In genomic region chr11:117928818-117929567, GRCh38 we compare ENCODE assay signal across 10 cellular contexts. TPM values are rescaled to one million over a fixed set of nuclear protein-coding genes. Genes with fewer than 3 reads are reported as not detected.
DNase-seq lines count a peak whose midpoint lies in the region; ATAC-seq, FAIRE-seq and TF ChIP-seq lines count a peak whose summit lies in the region.
"Had no signal": no experiment of that assay in that cellular context is flagged by ENCODE, and none has a peak within 500 bp of the region (broad histone marks: within the 10 kb centered on the region; RNA-seq: fewer than 3 reads in every experiment).

TSS of gene TMPRSS13 (minus strand) at chr11:117929402. CDS start at chr11:117929307, 95 bp downstream.

- H3K27me3 Mint-ChIP-seq in activated naive CD4-positive, alpha-beta T cell treated with anti-CD3 and anti-CD28 coated beads, Interleukin-2, amount 10 ng/mL, durations not matched to agents 7 days and 5 days, result peaks cover 29% of the 10 kb centered on the region
- H3K27me3 Mint-ChIP-seq in activated CD8-positive, alpha-beta T cell treated with anti-CD3 and anti-CD28 coated beads for 36 hours, result no peaks in the 10 kb centered on the region
- peaks cover 5% of the 10 kb centered on the region for H3K27me3 Mint-ChIP-seq in type B pancreatic cell

- no peak for TF ChIP-seq POLR2A in stomach (IDR thresholded peaks at IDR 0.05)

- H3K27ac ChIP-seq in kidney (ENCODE audit: low read depth in 2 of 2, low read length in 2 of 2) (no peak within 1 kb of the TSS), stomach (no peak within 1 kb of the TSS)

- H3K27ac Mint-ChIP-seq in activated naive CD4-positive, alpha-beta T cell treated with anti-CD3 and anti-CD28 coated beads, Interleukin-2, amount 10 ng/mL, durations not matched to agents 7 days and 5 days, result peak within 1 kb of the TSS; percentile 34
- H3K27ac Mint-ChIP-seq in activated CD8-positive, alpha-beta T cell treated with anti-CD3 and anti-CD28 coated beads for 36 hours, result peak within 1 kb of the TSS; percentile 98
- peak within 1 kb of the TSS; percentile 95 for H3K27ac Mint-ChIP-seq in type B pancreatic cell

- ATAC-seq in activated CD8-positive, alpha-beta T cell treated with anti-CD3 and anti-CD28 coated beads for 36 hours, result no peak

- H3K9ac ChIP-seq in kidney (ENCODE audit: low read length in 2 of 2), result no peak within 1 kb of the TSS

- H3K4me3 Mint-ChIP-seq in activated naive CD4-positive, alpha-beta T cell treated with anti-CD3 and anti-CD28 coated beads, Interleukin-2, amount 10 ng/mL, durations not matched to agents 7 days and 5 days, result no peak within 1 kb of the TSS
- peak within 1 kb of the TSS; percentile 39 for H3K4me3 Mint-ChIP-seq in activated CD8-positive, alpha-beta T cell treated with anti-CD3 and anti-CD28 coated beads for 36 hours
- peak within 1 kb of the TSS; percentile 86 for H3K4me3 Mint-ChIP-seq in type B pancreatic cell

- H3K9me3 ChIP-seq in kidney (ENCODE audit: control insufficient read depth in 1 of 2, low read length in 2 of 2), result no peaks in the 10 kb centered on the region
- H3K9me3 ChIP-seq in stomach, result no peaks in the 10 kb centered on the region

- no peak for TF ChIP-seq CTCF in activated CD8-positive, alpha-beta T cell treated with anti-CD3 and anti-CD28 coated beads for 36 hours (IDR thresholded peaks at IDR 0.05)
- TF ChIP-seq CTCF in kidney (IDR thresholded peaks at IDR 0.05; ENCODE audit: borderline replicate concordance, extremely low read depth, insufficient read depth), result no peak
- TF ChIP-seq CTCF in type B pancreatic cell (conservative IDR thresholded peaks at IDR 0.05), result no peak
- TF ChIP-seq CTCF in stomach (IDR thresholded peaks at IDR 0.05), result no peak

- CTCF ChIA-PET in activated naive CD4-positive, alpha-beta T cell treated with anti-CD3 and anti-CD28 coated beads, Interleukin-2, amount 10 ng/mL, durations not matched to agents 7 days and 5 days (lab: Charles Lee), result interaction anchor here (0.9 to 2.1 kb wide), 3 partner anchors 18 to 124 kb away, joined by 4 to 5 read pairs (median 4); no protein-coding TSS in a partner anchor
- CTCF ChIA-PET in activated CD8-positive, alpha-beta T cell treated with anti-CD3 and anti-CD28 coated beads for 36 hours (lab: Charles Lee), result interaction anchor here (1.1 to 13.1 kb wide), 9 partner anchors 10 to 124 kb away, joined by 3 to 172 read pairs (median 5); partner anchors contain the start of gene IL10RA

- intact Hi-C loops in activated CD8-positive, alpha-beta T cell treated with anti-CD3 and anti-CD28 coated beads for 36 hours (cut with micrococcal nuclease), result no loop called here
- intact Hi-C loops in kidney (cut with DNase I), result no loop called here
- intact Hi-C loops in stomach (cut with DNase I; ENCODE audit: low total_unique reads), result no loop called here

- no peak for DNase-seq in activated naive CD4-positive, alpha-beta T cell treated with anti-CD3 and anti-CD28 coated beads, Interleukin-2, amount 10 ng/mL, durations not matched to agents 7 days and 5 days
- DNase-seq in activated naive CD4-positive, alpha-beta T cell treated with anti-CD3 and anti-CD28 coated beads, Interleukin-2, amount 50 U/mL, for 16 hours, result no peak
- DNase-seq in activated CD8-positive, alpha-beta T cell treated with anti-CD3 and anti-CD28 coated beads for 36 hours, result no peak
- DNase-seq in kidney (peak; percentile 79), type B pancreatic cell (ENCODE audit: extremely low spot score, unreplicated experiment) (no peak), NCI-H2196 (lab: John Stamatoyannopoulos, UW; ENCODE audit: unreplicated experiment) (no peak), cortex of kidney (lab: John Stamatoyannopoulos, UW) (no peak), stomach (no peak)
- DNase-seq: stimulated activated CD4-positive, alpha-beta T cell treated with anti-CD3 and anti-CD28 coated beads, Interleukin-4, amount 100 ng/mL, for 1 hour had no signal

- H3K4me3 ChIP-seq in kidney (ENCODE audit: low read length in 2 of 2) (no peak within 1 kb of the TSS), stomach (no peak within 1 kb of the TSS)

- H3K36me3 ChIP-seq in kidney (ENCODE audit: control insufficient read depth in 1 of 2, insufficient read depth in 2 of 2, low read length in 2 of 2) (no peaks in the 10 kb centered on the region), stomach (no peaks in the 10 kb centered on the region)

- H3K27me3 ChIP-seq in stomach, result peaks cover 0 to 9% (median 4%) of the 10 kb centered on the region in 3 donors

- WGBS in stomach, 5 donors, result 28 to 54% (median 33%) methylated on average over 13 to 15 of the region's 15 CpGs

- H3K4me1 Mint-ChIP-seq in activated naive CD4-positive, alpha-beta T cell treated with anti-CD3 and anti-CD28 coated beads, Interleukin-2, amount 10 ng/mL, durations not matched to agents 7 days and 5 days, result peaks cover 52% of the 10 kb centered on the region
- H3K4me1 Mint-ChIP-seq in activated CD8-positive, alpha-beta T cell treated with anti-CD3 and anti-CD28 coated beads for 36 hours (ENCODE audit: low read depth), result peaks cover 63% of the 10 kb centered on the region
- peaks cover 28% of the 10 kb centered on the region for H3K4me1 Mint-ChIP-seq in type B pancreatic cell (ENCODE audit: unreplicated experiment)

- no peak for FAIRE-seq in kidney (lab: Jason Lieb, UNC)
- FAIRE-seq: GM12891 had no signal

- TF ChIP-seq EP300 in stomach (IDR thresholded peaks at IDR 0.05), result no peak

- H3K36me3 Mint-ChIP-seq in activated naive CD4-positive, alpha-beta T cell treated with anti-CD3 and anti-CD28 coated beads, Interleukin-2, amount 10 ng/mL, durations not matched to agents 7 days and 5 days, result no peaks in the 10 kb centered on the region
- H3K36me3 Mint-ChIP-seq in activated CD8-positive, alpha-beta T cell treated with anti-CD3 and anti-CD28 coated beads for 36 hours (ENCODE audit: low read depth), result no peaks in the 10 kb centered on the region
- no peaks in the 10 kb centered on the region for H3K36me3 Mint-ChIP-seq in type B pancreatic cell

- H3K9me3 Mint-ChIP-seq in activated naive CD4-positive, alpha-beta T cell treated with anti-CD3 and anti-CD28 coated beads, Interleukin-2, amount 10 ng/mL, durations not matched to agents 7 days and 5 days, result no peaks in the 10 kb centered on the region
- H3K9me3 Mint-ChIP-seq in activated CD8-positive, alpha-beta T cell treated with anti-CD3 and anti-CD28 coated beads for 36 hours, result no peaks in the 10 kb centered on the region
- no peaks in the 10 kb centered on the region for H3K9me3 Mint-ChIP-seq in type B pancreatic cell

- POLR2A ChIA-PET in activated CD8-positive, alpha-beta T cell treated with anti-CD3 and anti-CD28 coated beads for 36 hours (lab: Charles Lee), result interaction anchor here (0.9 to 1.5 kb wide), 2 partner anchors 76 to 112 kb away, joined by 3 to 4 read pairs; no protein-coding TSS in a partner anchor

- H3K4me1 ChIP-seq in kidney (ENCODE audit: control insufficient read depth in 1 of 2, insufficient read depth in 1 of 2, low read depth in 1 of 2, low read length in 2 of 2) (no peaks in the 10 kb centered on the region), stomach (peaks cover 0 to 22% (median 1%) of the 10 kb centered on the region in 4 donors)

RNA-seq across cellular contexts. Expression of gene TMPRSS13, which starts in this region (rescaled TPM):
- 1 to 10 TPM; 3.5 to 4.7 TPM for total RNA-seq in activated CD8-positive, alpha-beta T cell treated with anti-CD3 and anti-CD28 coated beads for 36 hours
- total RNA-seq in kidney (1.9 TPM), type B pancreatic cell (ENCODE audit: low replicate concordance) (6.9 and 22.7 TPM in 2 replicates), stomach (1 to 10 TPM in 2 of 5 donors, under 1 TPM in 1, not detected in 2; 0.37 to 2.2 (median 1.2) TPM)
- polyA plus RNA-seq in kidney (ENCODE audit: insufficient read depth, low read depth, low replicate concordance) (1.2 TPM), stomach (1 to 10 TPM in 1 of 3 donors, under 1 TPM in 1, not detected in 1; 0.19 to 3.8 TPM)

Comparison
In these comparisons a context has a peak if more than half of its experiments do, and no peak if none do; other contexts are left out.
1. H3K27ac Mint-ChIP-seq: peak in every context shown above with its lines; median percentile 98 in activated CD8-positive, alpha-beta T cell treated with anti-CD3 and anti-CD28 coated beads for 36 hours; 95 in type B pancreatic cell; 34 in activated naive CD4-positive, alpha-beta T cell treated with anti-CD3 and anti-CD28 coated beads, Interleukin-2, amount 10 ng/mL, durations not matched to agents 7 days and 5 days.